In genomic region chr5:115599502-115599901, GRCh38 we compare ENCODE assay signal across 1 cellular context.
TF ChIP-seq lines count a peak whose summit lies in the region.

No MANE protein-coding gene starts in this region.

TF ChIP-seq in H1, 55 proteins besides CTCF, POLR2A, EP300 and RAD21:
- no peak for TF ChIP-seq HDAC6 (IDR thresholded peaks at IDR 0.05; ENCODE audit: low read depth, low read length)
